1 cellular context compared by ENCODE assay signal in the genomic region with DNA sequence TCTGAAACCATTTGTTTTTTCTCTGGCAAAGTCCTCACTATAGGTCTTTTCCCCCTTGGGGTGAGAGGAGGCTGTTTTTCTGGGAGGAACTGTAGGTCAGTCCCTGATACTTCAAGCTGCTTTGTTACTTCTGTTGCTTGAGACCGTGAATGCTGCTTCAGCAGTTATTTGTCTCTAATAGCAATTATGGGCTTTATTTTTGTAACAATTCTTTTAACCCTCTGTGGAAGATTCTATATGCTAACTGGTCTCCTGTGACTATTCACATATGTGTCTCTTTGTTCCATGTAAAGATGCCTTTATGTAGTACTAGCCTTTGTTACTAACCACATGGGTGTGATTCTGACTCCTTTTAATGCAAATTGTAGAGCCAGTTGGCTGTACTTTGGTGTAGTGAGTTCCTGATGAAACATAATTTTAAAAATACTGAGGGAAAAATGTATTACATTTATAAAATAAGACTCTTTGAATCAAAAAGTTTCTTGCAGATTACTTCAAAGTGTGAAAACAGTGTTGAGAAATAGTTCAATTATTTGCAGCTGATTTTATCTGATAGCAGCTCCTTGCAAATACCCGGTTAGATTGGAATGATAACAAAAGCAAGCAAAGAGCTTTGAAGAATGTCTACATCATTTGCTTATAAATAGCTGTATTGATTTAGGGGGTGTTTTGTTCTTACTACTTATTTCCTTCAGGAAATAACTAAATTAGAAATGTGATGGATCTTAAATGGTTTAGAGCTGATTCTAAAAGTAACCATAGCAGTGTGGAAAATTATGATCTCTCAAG.
A peak's percentile ranks its signal among the peaks of the same experiment; 100 is the strongest.
TF ChIP-seq lines count a peak whose summit lies in the region.

No MANE protein-coding gene starts in this region.

TF ChIP-seq in K562, 482 proteins besides CTCF, POLR2A, EP300 and RAD21:
- TF ChIP-seq ZFP30 (CRISPR knock-in tag; IDR thresholded peaks at IDR 0.05; ENCODE audit: borderline replicate concordance), result no peak
- TF ChIP-seq KHSRP (IDR thresholded peaks at IDR 0.05), result no peak
- TF ChIP-seq C11orf30 (IDR thresholded peaks at IDR 0.05; ENCODE audit: low read depth), result peak; percentile 12; the same call in 1 of the 2 replicates
- TF ChIP-seq MAFG (tag; conservative IDR thresholded peaks at IDR 0.05), result peak; percentile 42; the same call in 1 of the 2 replicates
- TF ChIP-seq MAFF (IDR thresholded peaks at IDR 0.05; ENCODE audit: low read length), result 0 out of 2 replicates have a peak, but pooled peaks have one; percentile 6
- TF ChIP-seq TOE1 (IDR thresholded peaks at IDR 0.05; ENCODE audit: borderline replicate concordance), result no peak
- no peak for TF ChIP-seq TOE1 (CRISPR knock-in tag; IDR thresholded peaks at IDR 0.05; ENCODE audit: borderline replicate concordance, low read depth)
